ENCODE assay signal across 17 cellular contexts in genomic region chr5:162274684-162275083, GRCh38.
"Had no signal": no experiment of that assay in that cellular context is flagged by ENCODE, and none has a peak within 500 bp of the region (broad histone marks: within the 10 kb centered on the region; RNA-seq: fewer than 3 reads in every experiment).

No MANE protein-coding gene starts in this region.

- H3K27ac Mint-ChIP-seq: activated naive CD4-positive, alpha-beta T cell treated with anti-CD3 and anti-CD28 coated beads, Interleukin-2, amount 50 U/mL, for 24 hours; brain; type B pancreatic cell had no signal

- H3K4me3 Mint-ChIP-seq: activated naive CD4-positive, alpha-beta T cell treated with anti-CD3 and anti-CD28 coated beads, Interleukin-2, amount 50 U/mL, for 24 hours; brain; central memory CD8-positive, alpha-beta T cell; nephron progenitor cell; type B pancreatic cell had no signal

- H3K36me3 Mint-ChIP-seq: activated naive CD4-positive, alpha-beta T cell treated with anti-CD3 and anti-CD28 coated beads, Interleukin-2, amount 50 U/mL, for 24 hours; brain; type B pancreatic cell had no signal

- H3K36me3 ChIP-seq: gastrocnemius medialis had no signal

- H3K27me3 Mint-ChIP-seq: activated naive CD4-positive, alpha-beta T cell treated with anti-CD3 and anti-CD28 coated beads, Interleukin-2, amount 50 U/mL, for 24 hours; brain; central memory CD8-positive, alpha-beta T cell had no signal

- H3K27me3 ChIP-seq: gastrocnemius medialis had no signal

- DNase-seq: activated CD4-positive, CD25-positive, alpha-beta regulatory T cell; activated effector memory CD4-positive, alpha-beta T cell treated with Interleukin-2 at 50 U/mL for 16 hours; activated T-cell treated with anti-CD3 and anti-CD28 coated beads, Interleukin-2, amount 50 U/mL, for 1 hour; cortex of kidney; effector memory CD4-positive, alpha-beta T cell; gastrocnemius medialis; islet precursor cell; left ventricle myocardium superior; nephron progenitor cell; stimulated activated CD4-positive, alpha-beta T cell treated with anti-CD3 and anti-CD28 coated beads, Interleukin-12 subunit alpha, Interleukin-12 subunit beta, amount 100 ng/mL, for 4 hours; stimulated activated naive CD4-positive, alpha-beta T cell; T-helper 2 cell had no signal

- H3K4me1 Mint-ChIP-seq: activated naive CD4-positive, alpha-beta T cell treated with anti-CD3 and anti-CD28 coated beads, Interleukin-2, amount 50 U/mL, for 24 hours; central memory CD8-positive, alpha-beta T cell had no signal

- H3K9me3 Mint-ChIP-seq: type B pancreatic cell had no signal

- H3K9me3 ChIP-seq: gastrocnemius medialis had no signal

- H3K4me3 ChIP-seq: gastrocnemius medialis had no signal

- H3K27ac ChIP-seq: epithelial cell of prostate, gastrocnemius medialis had no signal

- H3K4me1 ChIP-seq: gastrocnemius medialis had no signal
